Comparison of ENCODE assay signal across 1 cellular context in genomic region chr17:46136820-46137219, GRCh38.
TF ChIP-seq lines count a peak whose summit lies in the region.

No MANE protein-coding gene starts in this region.

TF ChIP-seq in H1, 55 proteins besides CTCF, POLR2A, EP300 and RAD21:
- TF ChIP-seq HDAC6 (IDR thresholded peaks at IDR 0.05; ENCODE audit: low read depth, low read length) (no peak), SIRT6 (IDR thresholded peaks at IDR 0.05; ENCODE audit: low read length) (no peak), JUN (IDR thresholded peaks at IDR 0.05; ENCODE audit: low read depth, low read length) (no peak), TBP (IDR thresholded peaks at IDR 0.05; ENCODE audit: low read depth, low read length) (no peak), E2F6 (IDR thresholded peaks at IDR 0.05) (no peak), SAP30 (IDR thresholded peaks at IDR 0.05; ENCODE audit: insufficient read depth, insufficient replicate concordance, low read length) (no peak), ZNF274 (IDR thresholded peaks at IDR 0.05; ENCODE audit: borderline replicate concordance, extremely low read depth, low read length) (no peak), TAF1 (IDR thresholded peaks at IDR 0.05; ENCODE audit: low read depth, low read length) (no peak), ATF3 (IDR thresholded peaks at IDR 0.05; ENCODE audit: insufficient read depth, low read depth, low read length) (no peak), HDAC2 (IDR thresholded peaks at IDR 0.05; ENCODE audit: borderline replicate concordance in 1 of 2, low read depth in 2 of 2, low read length in 2 of 2) (no peak), SP2 (IDR thresholded peaks at IDR 0.05; ENCODE audit: low read length) (no peak), CHD1 (IDR thresholded peaks at IDR 0.05; ENCODE audit: low read depth, low read length) (no peak), NANOG (IDR thresholded peaks at IDR 0.05; ENCODE audit: insufficient read depth, low read depth, low read length, poor library complexity, severe bottlenecking) (no peak), CHD2 (IDR thresholded peaks at IDR 0.05; ENCODE audit: low read length) (no peak), MAX (IDR thresholded peaks at IDR 0.05) (no peak), TCF12 (IDR thresholded peaks at IDR 0.05; ENCODE audit: low read depth, low read length) (no peak), SRF (IDR thresholded peaks at IDR 0.05; ENCODE audit: low read depth, low read length) (no peak)
